ENCODE assay signal across 1 cellular context in genomic region chr18:47754311-47755101, GRCh38.
TF ChIP-seq lines count a peak whose summit lies in the region.

No MANE protein-coding gene starts in this region.

TF ChIP-seq in WTC11, 78 proteins besides CTCF, POLR2A, EP300 and RAD21 (continued from another document):
- no peak for TF ChIP-seq AFF4 (CRISPR knock-in tag; IDR thresholded peaks at IDR 0.05; ENCODE audit: borderline replicate concordance)
- no peak for TF ChIP-seq PREB (CRISPR knock-in tag; IDR thresholded peaks at IDR 0.05; ENCODE audit: borderline replicate concordance)
- no peak for TF ChIP-seq JAZF1 (CRISPR knock-in tag; IDR thresholded peaks at IDR 0.05)
- no peak for TF ChIP-seq OVOL2 (CRISPR knock-in tag; IDR thresholded peaks at IDR 0.05; ENCODE audit: borderline replicate concordance)
- no peak for TF ChIP-seq ATF6 (CRISPR knock-in tag; IDR thresholded peaks at IDR 0.05)
- TF ChIP-seq NFATC4 (CRISPR knock-in tag; IDR thresholded peaks at IDR 0.05) = no peak
